In the genomic region with DNA sequence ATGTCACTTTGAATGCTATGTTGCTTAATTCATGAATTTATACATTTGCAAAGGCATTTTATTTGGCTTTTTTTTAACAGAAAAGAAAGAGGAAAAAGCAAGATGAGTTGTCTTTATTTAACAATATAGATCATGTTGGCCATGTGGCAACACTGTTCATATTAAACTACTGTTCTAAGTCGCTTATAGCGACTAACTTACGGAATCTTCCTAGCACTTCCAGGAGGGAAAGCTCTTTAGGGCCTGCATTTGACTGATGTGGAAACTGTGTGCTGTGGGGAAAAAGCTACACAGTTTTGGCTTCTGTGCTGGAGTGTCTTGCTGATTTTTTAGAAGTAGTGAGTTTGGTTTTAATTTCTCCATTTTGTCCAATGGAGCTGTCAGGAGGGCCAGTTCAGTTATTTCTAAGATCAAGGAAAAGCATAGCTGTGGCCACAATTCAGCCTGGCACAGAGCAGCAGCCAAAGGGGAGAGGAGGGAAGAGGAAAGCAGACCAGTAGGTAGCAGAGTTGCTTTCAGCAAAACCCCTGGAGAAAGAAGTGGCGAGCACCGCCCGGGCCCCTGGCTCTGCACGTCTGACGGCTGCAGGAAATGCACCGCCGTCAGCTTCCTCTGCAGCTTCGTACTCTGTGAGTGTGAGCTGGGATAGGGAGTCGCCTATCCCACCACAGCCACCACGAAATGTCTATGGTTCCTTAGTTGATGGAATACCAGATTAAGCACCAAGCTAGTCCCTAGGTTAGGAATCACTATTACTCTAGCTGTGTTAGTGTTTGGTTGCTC, we compare ENCODE assay signal across 8 cellular contexts.
DNase-seq lines count a peak whose midpoint lies in the region; ATAC-seq and TF ChIP-seq lines count a peak whose summit lies in the region.

No MANE protein-coding gene starts in this region.

- intact Hi-C loops in mammary epithelial cell (cut with micrococcal nuclease) = loop anchor here (1.0 to 5.0 kb wide), 5 partner anchors 9 to 152 kb away; no protein-coding TSS in a partner anchor

- no peaks in the 10 kb centered on the region for H3K27me3 ChIP-seq in mammary epithelial cell (ENCODE audit: insufficient read depth, low read length)

- H3K9ac ChIP-seq in mammary epithelial cell (ENCODE audit: insufficient read depth, low read length) = peak overlapping the region; percentile 85

- DNase-seq in mammary epithelial cell (peak; percentile 20), NCI-H1092 treated with DMSO at 0.1 percent for 48 hours (lab: John Stamatoyannopoulos, UW) (no peak), ecto neural progenitor cell (ENCODE audit: low spot score) (no peak), NAMALWA (ENCODE audit: low spot score) (no peak)

- H3K27ac ChIP-seq in mammary epithelial cell (ENCODE audit: insufficient read depth, low read depth, low read length) = peak overlapping the region; percentile 85

- no peak overlapping the region for H3K4me3 Mint-ChIP-seq in nephron

- peaks cover 15% of the 10 kb centered on the region for H3K79me2 ChIP-seq in mammary epithelial cell (ENCODE audit: insufficient read depth, low read length)

- TF ChIP-seq CTCF in mammary epithelial cell (conservative IDR thresholded peaks at IDR 0.05 in 1 of 2, IDR thresholded peaks at IDR 0.05 in 1 of 2; ENCODE audit: extremely low read depth in 1 of 2, insufficient read depth in 1 of 2, low read depth in 1 of 2, low read length in 2 of 2) (no peak), nephron (IDR thresholded peaks at IDR 0.05; ENCODE audit: unreplicated experiment in 3 of 3) (no peak)

- peaks cover 42% of the 10 kb centered on the region for H3K4me1 ChIP-seq in mammary epithelial cell (ENCODE audit: insufficient read depth, low read length)

- peak overlapping the region; percentile 24 to 78 (median 75) for H3K27ac Mint-ChIP-seq in nephron

- BruUV-seq in mammary epithelial cell (replicated peaks; lab: Mats Ljungman, UMichigan) = no TSS peak

- peaks cover 33% of the 10 kb centered on the region for H3K36me3 Mint-ChIP-seq in nephron (ENCODE audit: low read depth)

- H2AFZ ChIP-seq in mammary epithelial cell (ENCODE audit: low read depth, low read length) = peak overlapping the region; percentile 72

- WGBS in mammary epithelial cell (ENCODE audit: low coverage, missing lambda C conversion rate) = 23% methylated on average over 9 of the region's 13 CpGs

- CTCF ChIA-PET in mammary epithelial cell (lab: Charles Lee; ENCODE audit: low non-redundant PET) = interaction anchor here (0.6 kb wide), 1 partner anchor 21 kb away, joined by 3 read pairs; no protein-coding TSS in a partner anchor

- no peaks in the 10 kb centered on the region for H3K9me3 ChIP-seq in mammary epithelial cell (replicated peaks; ENCODE audit: insufficient read depth, low read length)

- H3K4me3 ChIP-seq in mammary epithelial cell (replicated peaks in 1 of 3; ENCODE audit: insufficient read depth in 1 of 3, low read depth in 2 of 3, low read length in 3 of 3) = peak overlapping the region; percentile 14 to 52 (median 49)

- H3K9me3 Mint-ChIP-seq in nephron = no peaks in the 10 kb centered on the region

- ATAC-seq in GM18868 (IDR thresholded peaks at IDR 0.05; ENCODE audit: unreplicated experiment) = peak; percentile 38
- peak; percentile 11 for ATAC-seq in HG03469 (IDR thresholded peaks at IDR 0.05; ENCODE audit: unreplicated experiment)
- ATAC-seq in HG03196 (IDR thresholded peaks at IDR 0.05; ENCODE audit: unreplicated experiment) = no peak

- dilution Hi-C loops in mammary epithelial cell (cut with HindIII; ENCODE audit: low sequenced_read_pairs) = no loop called here

- no peaks in the 10 kb centered on the region for H4K20me1 ChIP-seq in mammary epithelial cell (ENCODE audit: insufficient read depth, low read length)

- H3K4me1 Mint-ChIP-seq in nephron = peaks cover 43% of the 10 kb centered on the region

- H3K4me2 ChIP-seq in mammary epithelial cell (ENCODE audit: insufficient read depth, low read depth, low read length) = peak overlapping the region; percentile 79

- in situ Hi-C loops in mammary epithelial cell (cut with MboI; ENCODE audit: low sequenced_read_pairs in 2 of 2) = loop anchor here in 1 of 2 donors (5.0 kb wide), 1 partner anchor 40 kb away; no protein-coding TSS in a partner anchor

- H3K36me3 ChIP-seq in mammary epithelial cell (ENCODE audit: insufficient read depth, low read length) = no peaks in the 10 kb centered on the region

- no peaks in the 10 kb centered on the region for H3K27me3 Mint-ChIP-seq in nephron (ENCODE audit: low read depth)
